ENCODE assay signal across 8 cellular contexts in genomic region chr7:877312-878232, GRCh38. TPM values are rescaled to one million over a fixed set of nuclear protein-coding genes. Genes with fewer than 3 reads are reported as not detected.
DNase-seq lines count a peak whose midpoint lies in the region; ATAC-seq and TF ChIP-seq lines count a peak whose summit lies in the region.

No MANE protein-coding gene starts in this region.

- RAD21 ChIA-PET in HCT116 (lab: Charles Lee; ENCODE audit: low non-redundant PET in 1 of 2, low total read pairs in 2 of 2, uncharacterized antibody in 2 of 2, unreplicated experiment in 2 of 2) = no interaction called here

- TF ChIP-seq CTCF in A673 (conservative IDR thresholded peaks at IDR 0.05; ENCODE audit: low read depth, low read length) (no peak), HCT116 (IDR thresholded peaks at IDR 0.05 in 2 of 3, conservative IDR thresholded peaks at IDR 0.05 in 1 of 3; ENCODE audit: borderline replicate concordance in 1 of 3, insufficient read depth in 1 of 3, low read depth in 2 of 3, low read length in 2 of 3) (no peak), omental fat pad (IDR thresholded peaks at IDR 0.05) (no peak)

- H3K4me1 ChIP-seq in A673 (ENCODE audit: insufficient read depth, low read length, poor library complexity, severe bottlenecking) (peaks cover 18% of the 10 kb centered on the region), HCT116 (ENCODE audit: control insufficient read depth in 1 of 2, insufficient read depth in 2 of 2, low read length in 2 of 2) (peaks cover 11 to 26% of the 10 kb centered on the region in 2 experiments)

- no peak for DNase-seq in A673 (ENCODE audit: low spot score)
- no peak for DNase-seq in HCT116 (ENCODE audit: low read depth, low spot score)
- DNase-seq in activated naive CD8-positive, alpha-beta T cell treated with anti-CD3 and anti-CD28 coated beads for 36 hours = no peak
- peak; percentile 77 for DNase-seq in islet precursor cell
- DNase-seq in substantia nigra (lab: John Stamatoyannopoulos, UW) = peak in 1 of 49 donors; percentile 49
- no peak for DNase-seq in cortex of kidney (lab: John Stamatoyannopoulos, UW)
- DNase-seq in AG08395 (ENCODE audit: low spot score) = no peak
- DNase-seq in omental fat pad (ENCODE audit: low spot score) = no peak

- POLR2A ChIA-PET in A673 (lab: Charles Lee; ENCODE audit: low non-redundant PET) (no interaction called here), HCT116 (lab: Charles Lee) (no interaction called here)

- no peak for ATAC-seq in HCT116
- ATAC-seq in omental fat pad (ENCODE audit: low FRiP score) = no peak

- peaks cover 30% of the 10 kb centered on the region for H3K4me1 Mint-ChIP-seq in activated naive CD8-positive, alpha-beta T cell treated with anti-CD3 and anti-CD28 coated beads for 36 hours

- H3K4me3 Mint-ChIP-seq in activated naive CD8-positive, alpha-beta T cell treated with anti-CD3 and anti-CD28 coated beads for 36 hours = peak overlapping the region; percentile 99

- peaks cover 21% of the 10 kb centered on the region for H3K36me3 Mint-ChIP-seq in activated naive CD8-positive, alpha-beta T cell treated with anti-CD3 and anti-CD28 coated beads for 36 hours

- peaks cover 58% of the 10 kb centered on the region for H3K79me2 ChIP-seq in HCT116 (ENCODE audit: insufficient read depth, low read length)

- H2AFZ ChIP-seq in HCT116 (ENCODE audit: low read depth, low read length, poor library complexity, severe bottlenecking) = no peak overlapping the region

- H3K4me3 ChIP-seq in A673 (ENCODE audit: low read depth, low read length, poor library complexity, severe bottlenecking) = peak overlapping the region; percentile 98
- peak overlapping the region; percentile 83 to 85 for H3K4me3 ChIP-seq in HCT116 (replicated peaks in 1 of 2; ENCODE audit: low read depth in 1 of 2, low read length in 2 of 2)

- H3K36me3 ChIP-seq in A673 (ENCODE audit: insufficient read depth, low read length, poor library complexity, severe bottlenecking) (peaks cover 23% of the 10 kb centered on the region), HCT116 (ENCODE audit: control insufficient read depth in 1 of 2, insufficient read depth in 2 of 2, low read length in 2 of 2) (peaks cover under 1 to 19% of the 10 kb centered on the region in 2 experiments; a peak in 3 of 4 replicates)

- intact Hi-C loops in A673 (cut with micrococcal nuclease; ENCODE audit: unreplicated experiment) (no loop called here), HCT116 (cut with micrococcal nuclease) (no loop called here)

- no peaks in the 10 kb centered on the region for H3K27me3 ChIP-seq in A673 (replicated peaks; ENCODE audit: insufficient read depth, low read depth, low read length, poor library complexity)
- no peaks in the 10 kb centered on the region for H3K27me3 ChIP-seq in HCT116 (ENCODE audit: insufficient read depth, low read length)

- no peak for TF ChIP-seq RAD21 in HCT116 (IDR thresholded peaks at IDR 0.05; ENCODE audit: low read depth)

- H3K9me3 ChIP-seq in A673 (ENCODE audit: low read depth, low read length, poor library complexity, severe bottlenecking) (no peaks in the 10 kb centered on the region), HCT116 (ENCODE audit: control insufficient read depth in 1 of 2, insufficient read depth in 1 of 2, low read depth in 1 of 2, low read length in 2 of 2) (no peaks in the 10 kb centered on the region)

- no peaks in the 10 kb centered on the region for H3K9me2 ChIP-seq in HCT116 (ENCODE audit: insufficient read depth)

- H3K27ac ChIP-seq in A673 (ENCODE audit: low read depth, low read length, poor library complexity, severe bottlenecking) (peak overlapping the region; percentile 85), HCT116 (ENCODE audit: low read depth, low read length) (peak overlapping the region; percentile 83), substantia nigra (ENCODE audit: low read depth, low read length, poor library complexity, severe bottlenecking) (peak overlapping the region; percentile 72)

- H3K27ac Mint-ChIP-seq in activated naive CD8-positive, alpha-beta T cell treated with anti-CD3 and anti-CD28 coated beads for 36 hours = peak overlapping the region; percentile 92

- CTCF ChIA-PET in A673 (lab: Charles Lee) (no interaction called here), HCT116 (lab: Charles Lee) (no interaction called here)

- no peaks in the 10 kb centered on the region; the same call in 1 of the 2 replicates for H4K20me1 ChIP-seq in HCT116 (ENCODE audit: insufficient read depth)

- BruUV-seq in A673 (replicated peaks; lab: Mats Ljungman, UMichigan) = no TSS peak
- BruUV-seq in HCT116 (replicated peaks; lab: Mats Ljungman, UMichigan) = no TSS peak

- H3K27me3 Mint-ChIP-seq in activated naive CD8-positive, alpha-beta T cell treated with anti-CD3 and anti-CD28 coated beads for 36 hours = no peaks in the 10 kb centered on the region

- H3K4me2 ChIP-seq in HCT116 (ENCODE audit: low read length) = peak overlapping the region; percentile 91

- TF ChIP-seq POLR2A in HCT116 (IDR thresholded peaks at IDR 0.05; ENCODE audit: borderline replicate concordance, extremely low read depth, insufficient read depth, insufficient read length) = no peak

- no peaks in the 10 kb centered on the region for H3K9me3 Mint-ChIP-seq in activated naive CD8-positive, alpha-beta T cell treated with anti-CD3 and anti-CD28 coated beads for 36 hours

- peak overlapping the region; percentile 76 for H3K9ac ChIP-seq in HCT116 (ENCODE audit: low read length)

TF ChIP-seq in HCT116, 20 proteins besides CTCF, POLR2A, EP300 and RAD21:
- TF ChIP-seq ZBTB33 (IDR thresholded peaks at IDR 0.05; ENCODE audit: extremely low read depth, insufficient replicate concordance, low read length) (no peak), SRF (IDR thresholded peaks at IDR 0.05; ENCODE audit: low read depth) (no peak), ZFX (IDR thresholded peaks at IDR 0.05) (no peak)

RNA-seq across cellular contexts. Expression of gene GET4, which starts 1.2 kb away (rescaled TPM):
- 49.7 and 51.9 TPM in 2 replicates for total RNA-seq in A673 (2021)
- 44.8 TPM for total RNA-seq in HCT116 (2021; ENCODE audit: unreplicated experiment)
- polyA plus RNA-seq in HCT116 (2012) = 42.1 and 43.4 TPM in 2 replicates
- 10 to 100 TPM; 35.2 to 39.6 TPM for total RNA-seq in activated naive CD8-positive, alpha-beta T cell treated with anti-CD3 and anti-CD28 coated beads for 36 hours
- total RNA-seq in omental fat pad = 10 to 100 TPM; 18.7 to 28.5 (median 23.5) TPM

RNA-seq across cellular contexts. Expression of gene SUN1, which starts 45.3 kb away (rescaled TPM):
- 189 and 203 TPM in 2 replicates for total RNA-seq in A673 (2021)
- total RNA-seq in HCT116 (2021; ENCODE audit: unreplicated experiment) = 181 TPM
- 211 and 224 TPM in 2 replicates for polyA plus RNA-seq in HCT116 (2012)
- 10 to 100 TPM; 50.1 to 53.4 TPM for total RNA-seq in activated naive CD8-positive, alpha-beta T cell treated with anti-CD3 and anti-CD28 coated beads for 36 hours
- 100 to 1,000 TPM; 124 to 245 (median 174) TPM for total RNA-seq in omental fat pad
